Comparison of ENCODE assay signal across 32 cellular contexts in the genomic region with DNA sequence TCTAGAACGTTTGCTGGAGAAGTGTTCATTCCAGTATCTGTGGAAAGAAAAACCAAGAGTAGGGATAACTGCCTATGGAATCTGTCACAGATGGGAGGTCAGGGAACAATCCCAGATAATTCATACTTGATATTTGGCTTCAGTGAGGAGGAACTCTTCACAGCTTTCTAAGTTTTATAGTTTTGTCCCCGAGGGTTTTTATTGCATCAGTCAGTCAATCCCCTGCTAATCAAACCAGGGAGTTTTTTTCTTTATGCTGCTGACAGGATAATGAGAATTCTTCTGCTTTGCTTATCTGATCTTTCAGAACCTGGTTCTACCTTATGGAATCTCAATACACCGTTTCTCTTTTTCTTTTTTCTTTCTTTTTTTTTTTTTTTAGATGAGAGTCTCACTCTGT. TPM values are rescaled to one million over a fixed set of nuclear protein-coding genes. Genes with fewer than 3 reads are reported as not detected.
DNase-seq lines count a peak whose midpoint lies in the region; ATAC-seq and TF ChIP-seq lines count a peak whose summit lies in the region.
"Had no signal": no experiment of that assay in that cellular context is flagged by ENCODE, and none has a peak within 500 bp of the region (broad histone marks: within the 10 kb centered on the region; RNA-seq: fewer than 3 reads in every experiment).

No MANE protein-coding gene starts in this region.

- intact Hi-C loops in sciatic nerve (cut with DNase I), result no loop called here

- peak overlapping the region; percentile 94 to 100 (median 99) for H3K27ac Mint-ChIP-seq in H9
- peak overlapping the region; percentile 49 for H3K27ac Mint-ChIP-seq in osteocyte (ENCODE audit: unreplicated experiment)
- no peak overlapping the region for H3K27ac Mint-ChIP-seq in stimulated activated naive B cell treated with anti-CD40 and anti-IgM and Interleukin-4, amounts not matched to agents 10 μg/mL and 1 μg/mL and 100 μg/mL, for 72 hours
- H3K27ac Mint-ChIP-seq: activated CD8-positive, alpha-beta memory T cell treated with anti-CD3 and anti-CD28 coated beads, Interleukin-2, amount 10 ng/mL, durations not matched to agents 7 days and 5 days; activated naive CD8-positive, alpha-beta T cell treated with anti-CD3 and anti-CD28 coated beads for 36 hours; nephron progenitor cell; stimulated activated effector memory CD8-positive, alpha-beta T cell treated with anti-CD3 and anti-CD28 coated beads, Interleukin-12 subunit alpha, Interleukin-12 subunit beta, amount 100 ng/mL, for 72 hours had no signal

- H3T11ph ChIP-seq in H9 (ENCODE audit: low read length), result no peak overlapping the region

- no peak overlapping the region for H3K23ac ChIP-seq in H9 (ENCODE audit: insufficient read length, low read depth, low read length)

- no CpG with 5 or more reads among the region's 3 CpGs for WGBS in H9 (ENCODE audit: extremely low coverage, insufficient read length, low lambda C conversion rate)

- no peak overlapping the region for H2BK5ac ChIP-seq in H9 (ENCODE audit: insufficient read length, low read length)

- H2BK120ac ChIP-seq in H9 (ENCODE audit: low read depth, low read length, poor library complexity, severe bottlenecking), result no peak overlapping the region

- TF ChIP-seq CTCF in H9 (conservative IDR thresholded peaks at IDR 0.05) (no peak), osteocyte (IDR thresholded peaks at IDR 0.05) (no peak)

- H3K9me3 Mint-ChIP-seq in H9, result no peaks in the 10 kb centered on the region; a peak in 1 of 5 replicates
- H3K9me3 Mint-ChIP-seq in osteocyte (ENCODE audit: unreplicated experiment), result no peaks in the 10 kb centered on the region
- peaks cover 0 to 5% of the 10 kb centered on the region in 2 donors for H3K9me3 Mint-ChIP-seq in stimulated activated naive B cell treated with anti-CD40 and anti-IgM and Interleukin-4, amounts not matched to agents 10 μg/mL and 1 μg/mL and 100 μg/mL, for 72 hours

- H2AK5ac ChIP-seq in H9 (ENCODE audit: insufficient read length, low read length), result no peak overlapping the region

- H3K79me1 ChIP-seq in H9 (ENCODE audit: insufficient read depth, low read depth, low read length, poor library complexity, severe bottlenecking), result peaks cover 3% of the 10 kb centered on the region

- H3K18ac ChIP-seq in H9 (ENCODE audit: insufficient read length, low read depth, low read length), result no peak overlapping the region

- H3K9ac ChIP-seq in H9 (ENCODE audit: extremely low read depth, insufficient read length, low read length), result peak overlapping the region; percentile 79
- H3K9ac ChIP-seq in NT2/D1 (ENCODE audit: insufficient read length, low read depth), result peak overlapping the region; percentile 66
- H3K9ac ChIP-seq: BLaER1 had no signal

- H3K4me1 Mint-ChIP-seq in H9 (peaks cover 42 to 44% of the 10 kb centered on the region in 2 experiments), osteocyte (ENCODE audit: unreplicated experiment) (peaks cover 35% of the 10 kb centered on the region)
- no peaks in the 10 kb centered on the region for H3K4me1 Mint-ChIP-seq in stimulated activated naive B cell treated with anti-CD40 and anti-IgM and Interleukin-4, amounts not matched to agents 10 μg/mL and 1 μg/mL and 100 μg/mL, for 72 hours
- H3K4me1 Mint-ChIP-seq: activated CD8-positive, alpha-beta memory T cell treated with anti-CD3 and anti-CD28 coated beads, Interleukin-2, amount 10 ng/mL, durations not matched to agents 7 days and 5 days; activated naive CD8-positive, alpha-beta T cell treated with anti-CD3 and anti-CD28 coated beads for 36 hours; stimulated activated effector memory CD8-positive, alpha-beta T cell treated with anti-CD3 and anti-CD28 coated beads, Interleukin-12 subunit alpha, Interleukin-12 subunit beta, amount 100 ng/mL, for 72 hours had no signal

- H3K4me2 ChIP-seq in H9 (ENCODE audit: insufficient read depth, insufficient read length, low read length), result peak overlapping the region; percentile 65
- H3K4me2 ChIP-seq: BLaER1 had no signal

- peaks cover 6% of the 10 kb centered on the region for H3K23me2 ChIP-seq in H9 (ENCODE audit: insufficient read length, low read depth, low read length, poor library complexity, severe bottlenecking)

- H3K36me3 ChIP-seq in NT2/D1 (ENCODE audit: insufficient read depth, insufficient read length, low read length), result peaks cover 15% of the 10 kb centered on the region
- H3K36me3 ChIP-seq: BLaER1, ovary, SJSA1, upper lobe of left lung had no signal

- no peak overlapping the region for H2BK15ac ChIP-seq in H9 (ENCODE audit: low read depth, low read length)

- H4K91ac ChIP-seq in H9 (ENCODE audit: insufficient read length, low read depth, low read length), result no peak overlapping the region

- H3K4ac ChIP-seq in H9 (ENCODE audit: low read depth, low read length), result no peak overlapping the region

- H3K9me3 ChIP-seq in H9 (ENCODE audit: control insufficient read depth, low read depth, low read length) (no peaks in the 10 kb centered on the region), NT2/D1 (ENCODE audit: insufficient read depth, low read length) (peaks cover 5% of the 10 kb centered on the region; the same call in 1 of the 2 replicates)
- H3K9me3 ChIP-seq: ovary had no signal

- H3K4me1 ChIP-seq in H9 (ENCODE audit: insufficient read depth, low read length) (peaks cover 3% of the 10 kb centered on the region; the same call in 1 of the 2 replicates), NT2/D1 (ENCODE audit: insufficient read depth, insufficient read length) (peaks cover 4% of the 10 kb centered on the region)
- H3K4me1 ChIP-seq: BLaER1, SJSA1, upper lobe of left lung had no signal

- no peaks in the 10 kb centered on the region for H3K27me3 ChIP-seq in H9 (ENCODE audit: insufficient read depth, low read length)
- no peaks in the 10 kb centered on the region for H3K27me3 ChIP-seq in NT2/D1 (ENCODE audit: insufficient read depth, insufficient read length)
- H3K27me3 ChIP-seq: BLaER1, ovary, SJSA1, upper lobe of left lung had no signal

- peak overlapping the region; percentile 73 to 76; a peak in 4 of 5 replicates for H3K4me3 Mint-ChIP-seq in H9
- H3K4me3 Mint-ChIP-seq in osteocyte (ENCODE audit: unreplicated experiment), result no peak overlapping the region
- H3K4me3 Mint-ChIP-seq in stimulated activated naive B cell treated with anti-CD40 and anti-IgM and Interleukin-4, amounts not matched to agents 10 μg/mL and 1 μg/mL and 100 μg/mL, for 72 hours, result no peak overlapping the region
- H3K4me3 Mint-ChIP-seq: activated CD8-positive, alpha-beta memory T cell treated with anti-CD3 and anti-CD28 coated beads, Interleukin-2, amount 10 ng/mL, durations not matched to agents 7 days and 5 days; activated naive CD8-positive, alpha-beta T cell treated with anti-CD3 and anti-CD28 coated beads for 36 hours; activated T-cell treated with anti-CD3 and anti-CD28 coated beads, Interleukin-2, amount 50 U/mL, for 4 hours; nephron progenitor cell; stimulated activated effector memory CD8-positive, alpha-beta T cell treated with anti-CD3 and anti-CD28 coated beads, Interleukin-12 subunit alpha, Interleukin-12 subunit beta, amount 100 ng/mL, for 72 hours had no signal

- no peaks in the 10 kb centered on the region for H3K27me3 Mint-ChIP-seq in H9 (ENCODE audit: low read depth)
- no peaks in the 10 kb centered on the region for H3K27me3 Mint-ChIP-seq in osteocyte (ENCODE audit: unreplicated experiment)
- H3K27me3 Mint-ChIP-seq in stimulated activated naive B cell treated with anti-CD40 and anti-IgM and Interleukin-4, amounts not matched to agents 10 μg/mL and 1 μg/mL and 100 μg/mL, for 72 hours, result no peaks in the 10 kb centered on the region
- H3K27me3 Mint-ChIP-seq: activated CD8-positive, alpha-beta memory T cell treated with anti-CD3 and anti-CD28 coated beads, Interleukin-2, amount 10 ng/mL, durations not matched to agents 7 days and 5 days; activated naive CD8-positive, alpha-beta T cell treated with anti-CD3 and anti-CD28 coated beads for 36 hours had no signal

- H3K79me2 ChIP-seq in H9 (ENCODE audit: insufficient read depth, low read length), result peaks cover 9% of the 10 kb centered on the region; the same call in 1 of the 2 replicates

- no peak for DNase-seq in H9
- no peak for DNase-seq in NT2/D1 (ENCODE audit: low read depth, low spot score)
- DNase-seq in fibroblast of peridontal ligament (ENCODE audit: extremely low read depth), result peak; percentile 6
- DNase-seq in osteocyte (ENCODE audit: extremely low spot score, unreplicated experiment), result no peak
- DNase-seq in stimulated activated naive B cell treated with anti-CD40 and anti-IgM and Interleukin-4, amounts not matched to agents 10 μg/mL and 1 μg/mL and 100 μg/mL, for 72 hours, result no peak
- no peak for DNase-seq in sciatic nerve (ENCODE audit: low spot score)
- DNase-seq in NCI-H510A treated with DMSO at 0.1 percent for 48 hours (lab: John Stamatoyannopoulos, UW), result no peak
- DNase-seq in SIG-M5 treated with dmso at 0.1 percent for 504 hours (lab: John Stamatoyannopoulos, UW; ENCODE audit: unreplicated experiment), result no peak
- DNase-seq: activated CD8-positive, alpha-beta memory T cell treated with anti-CD3 and anti-CD28 coated beads, Interleukin-2, amount 10 ng/mL, durations not matched to agents 7 days and 5 days; activated gamma-delta T cell; activated naive CD8-positive, alpha-beta T cell treated with anti-CD3 and anti-CD28 coated beads for 36 hours; activated T-cell treated with anti-CD3 and anti-CD28 coated beads, Interleukin-2, amount 50 U/mL, for 4 hours; aorta; effector CD8-positive, alpha-beta T cell; glutamatergic neuron; KG1; MM.1S; NCI-H2029 treated with DMSO at 0.1 percent for 48 hours; NCI-H69; nephron progenitor cell; ovary; T1000; upper lobe of left lung had no signal

- no peak overlapping the region for H2BK12ac ChIP-seq in H9 (ENCODE audit: insufficient read length, low read depth, low read length)

- no peak overlapping the region for H3K14ac ChIP-seq in H9 (ENCODE audit: insufficient read depth, low read length)

- ATAC-seq in stimulated activated naive B cell treated with anti-CD40 and anti-IgM and Interleukin-4, amounts not matched to agents 10 μg/mL and 1 μg/mL and 100 μg/mL, for 72 hours (replicated peaks), result no peak
- ATAC-seq in sciatic nerve, result no peak
- ATAC-seq: activated CD8-positive, alpha-beta memory T cell treated with anti-CD3 and anti-CD28 coated beads, Interleukin-2, amount 10 ng/mL, durations not matched to agents 7 days and 5 days; activated T-cell treated with anti-CD3 and anti-CD28 coated beads, Interleukin-2, amount 50 U/mL, for 4 hours; stimulated activated effector memory CD8-positive, alpha-beta T cell treated with anti-CD3 and anti-CD28 coated beads, Interleukin-12 subunit alpha, Interleukin-12 subunit beta, amount 100 ng/mL, for 72 hours had no signal

- no peak overlapping the region for H2BK20ac ChIP-seq in H9 (ENCODE audit: low read depth, low read length, poor library complexity, severe bottlenecking)

- H4K5ac ChIP-seq in H9 (ENCODE audit: insufficient read length, low read depth, low read length), result no peak overlapping the region

- H4K20me1 ChIP-seq in H9 (ENCODE audit: control insufficient read depth, insufficient read depth, insufficient read length), result no peaks in the 10 kb centered on the region
- H4K20me1 ChIP-seq: BLaER1 had no signal

- no peak overlapping the region for H3K56ac ChIP-seq in H9 (ENCODE audit: insufficient read length, low read depth, low read length)

- H3K4me3 ChIP-seq in NT2/D1 (ENCODE audit: insufficient read length, low read depth), result peak overlapping the region; percentile 55
- H3K4me3 ChIP-seq: BLaER1, coronary artery, lung, ovary, SJSA1, upper lobe of left lung had no signal

- H3K36me3 Mint-ChIP-seq in H9 (ENCODE audit: insufficient read depth in 1 of 3, low read depth in 3 of 3) (peaks cover 13 to 14% (median 13%) of the 10 kb centered on the region in 3 experiments), osteocyte (ENCODE audit: unreplicated experiment) (no peaks in the 10 kb centered on the region)
- H3K36me3 Mint-ChIP-seq in stimulated activated naive B cell treated with anti-CD40 and anti-IgM and Interleukin-4, amounts not matched to agents 10 μg/mL and 1 μg/mL and 100 μg/mL, for 72 hours, result no peaks in the 10 kb centered on the region
- H3K36me3 Mint-ChIP-seq: stimulated activated effector memory CD8-positive, alpha-beta T cell treated with anti-CD3 and anti-CD28 coated beads, Interleukin-12 subunit alpha, Interleukin-12 subunit beta, amount 100 ng/mL, for 72 hours had no signal

- H3K27ac ChIP-seq in H9 (ENCODE audit: insufficient read length, low read depth, low read length), result peak overlapping the region; percentile 97
- H3K27ac ChIP-seq: BLaER1, coronary artery, ovary, SJSA1, upper lobe of left lung had no signal

- no peak overlapping the region for H2AFZ ChIP-seq in H9 (ENCODE audit: low read length)

- H4K8ac ChIP-seq in H9 (replicated peaks; ENCODE audit: insufficient read length, low read depth, low read length), result no peak overlapping the region

RNA-seq across cellular contexts. Expression of gene TRIML2, which starts 0.6 kb away (rescaled TPM):
- total RNA-seq in H9 (2021) (102 and 107 TPM in 2 replicates), osteocyte (not detected in 2 replicates), sciatic nerve (not detected)
- total RNA-seq: activated CD8-positive, alpha-beta memory T cell treated with anti-CD3 and anti-CD28 coated beads, Interleukin-2, amount 10 ng/mL, durations not matched to agents 7 days and 5 days; activated naive CD8-positive, alpha-beta T cell treated with anti-CD3 and anti-CD28 coated beads for 36 hours; aorta; cardiac septum; epithelial cell of proximal tubule; G401; lung; ovary; SJSA1; subcutaneous adipose tissue; upper lobe of left lung had no signal

RNA-seq across cellular contexts. Expression of gene TRIML1, which starts 29.2 kb away (rescaled TPM):
- total RNA-seq in H9 (2021) (not detected in 2 replicates), osteocyte (not detected in 2 replicates), sciatic nerve (not detected)
- total RNA-seq: activated CD8-positive, alpha-beta memory T cell treated with anti-CD3 and anti-CD28 coated beads, Interleukin-2, amount 10 ng/mL, durations not matched to agents 7 days and 5 days; activated naive CD8-positive, alpha-beta T cell treated with anti-CD3 and anti-CD28 coated beads for 36 hours; activated T-cell treated with anti-CD3 and anti-CD28 coated beads, Interleukin-2, amount 50 U/mL, for 4 hours; aorta; cardiac septum; epithelial cell of proximal tubule; G401; lung; ovary; SJSA1; subcutaneous adipose tissue; upper lobe of left lung had no signal

Comparison
In these comparisons a context has a peak if more than half of its experiments do, and no peak if none do; other contexts are left out.
1. H3K4me3 Mint-ChIP-seq: peak in H9 (2 of 2); none in osteocyte (single experiment) and stimulated activated naive B cell treated with anti-CD40 and anti-IgM and Interleukin-4, amounts not matched to agents 10 μg/mL and 1 μg/mL and 100 μg/mL, for 72 hours (0 of 2).
2. RNA of gene TRIML2, which starts 0.6 kb away (total RNA-seq): 102 to 107 TPM in H9; not detected in osteocyte and not detected in sciatic nerve (single experiment); every median in the first group is over 10 times any median in the second.